Comparison of ENCODE assay signal across 9 cellular contexts in the genomic region with DNA sequence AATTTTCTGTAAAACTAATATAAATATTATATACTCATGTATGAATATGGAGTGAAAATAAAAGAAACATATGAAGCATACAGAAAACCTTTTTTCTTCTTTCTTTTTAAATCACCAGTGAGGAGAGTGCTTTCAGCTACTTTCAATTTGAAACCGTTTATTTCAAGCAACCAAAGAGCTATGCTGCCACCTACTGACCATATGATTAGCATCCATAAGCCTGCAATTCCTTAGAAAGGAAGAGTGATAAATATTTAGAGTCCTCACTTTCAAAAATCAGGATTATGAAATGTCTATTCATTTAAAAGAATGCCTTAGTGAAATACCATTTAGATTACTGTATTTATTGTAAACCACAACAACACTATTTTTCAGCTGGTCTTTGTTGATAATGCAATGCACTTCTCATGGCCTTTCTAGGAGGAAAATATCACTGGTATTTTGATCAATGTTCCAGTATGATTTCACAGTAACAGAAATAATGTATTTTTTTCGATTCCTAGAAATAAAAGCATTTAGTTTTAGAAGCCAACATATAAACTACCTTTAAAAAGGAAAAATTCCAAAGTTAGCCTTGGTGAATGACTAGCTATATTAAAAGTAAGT.
DNase-seq lines count a peak whose midpoint lies in the region; ATAC-seq, FAIRE-seq and TF ChIP-seq lines count a peak whose summit lies in the region.
"Had no signal": no experiment of that assay in that cellular context is flagged by ENCODE, and none has a peak within 500 bp of the region (broad histone marks: within the 10 kb centered on the region; RNA-seq: fewer than 3 reads in every experiment).

No MANE protein-coding gene starts in this region.

- peak; percentile 95 for ATAC-seq in GM21381 (IDR thresholded peaks at IDR 0.05; ENCODE audit: unreplicated experiment)
- ATAC-seq in HG03521 (IDR thresholded peaks at IDR 0.05; ENCODE audit: unreplicated experiment), result peak; percentile 87
- peak; percentile 56; the same call in 1 of the 3 replicates for ATAC-seq in K562

- peak; percentile 61 to 69 for DNase-seq in NCI-H2081 (lab: John Stamatoyannopoulos, UW)
- no peak for DNase-seq in NCI-H2081 treated with DMSO at 0.1 percent for 48 hours (lab: John Stamatoyannopoulos, UW)
- peak; percentile 46 for DNase-seq in NCI-H526 treated with DMSO at 0.1 percent for 48 hours (lab: John Stamatoyannopoulos, UW)
- peak; percentile 3 to 57 (median 16) for DNase-seq in K562 (ENCODE audit: extremely low read depth in 1 of 4, low spot score in 3 of 4)
- no peak for DNase-seq in kidney
- DNase-seq in tibial nerve (ENCODE audit: low spot score in 2 of 2), result peak in 1 of 2 donors; percentile 78

- TF ChIP-seq CTCF in K562 (IDR thresholded peaks at IDR 0.05 in 2 of 3, conservative IDR thresholded peaks at IDR 0.05 in 1 of 3; ENCODE audit: insufficient read depth in 2 of 3, low read depth in 1 of 3, low read length in 3 of 3) (peak in 2 of 3 experiments; percentile 45 to 69; a peak in 3 of 6 replicates), kidney (IDR thresholded peaks at IDR 0.05; ENCODE audit: borderline replicate concordance, extremely low read depth, insufficient read depth) (peak; percentile 77), tibial nerve (IDR thresholded peaks at IDR 0.05) (peak in 4 of 5 experiments; percentile 58 to 69 (median 62))

- H3K4me1 ChIP-seq in K562 (replicated peaks in 1 of 2; ENCODE audit: control insufficient read depth in 2 of 2, insufficient read depth in 2 of 2, low read length in 2 of 2) (no peaks in the 10 kb centered on the region), kidney (ENCODE audit: control insufficient read depth in 1 of 2, insufficient read depth in 1 of 2, low read depth in 1 of 2, low read length in 2 of 2) (peaks cover 0 to 7% of the 10 kb centered on the region in 2 donors), tibial nerve (peaks cover 0 to 13% (median 2%) of the 10 kb centered on the region in 4 donors)

- POLR2A ChIA-PET in K562 (lab: Yijun Ruan, JAX), result no interaction called here

- BruUV-seq in K562 (replicated peaks; lab: Mats Ljungman, UMichigan), result no TSS peak

- H3K27me3 ChIP-seq in K562 (ENCODE audit: control insufficient read depth in 2 of 2, insufficient read depth in 2 of 2, low read length in 2 of 2) (no peaks in the 10 kb centered on the region), tibial nerve (no peaks in the 10 kb centered on the region)
- H3K27me3 ChIP-seq: BLaER1 treated with 17β-estradiol and CSF1 and Interleukin-3, amounts not matched to agents 10 nM and 100 nM had no signal

- H3K9ac ChIP-seq in K562 (ENCODE audit: insufficient read depth in 1 of 2, low read depth in 2 of 2, low read length in 2 of 2) (no peak overlapping the region), kidney (ENCODE audit: low read length in 2 of 2) (no peak overlapping the region)
- H3K9ac ChIP-seq: BLaER1 treated with 17β-estradiol and CSF1 and Interleukin-3, amounts not matched to agents 10 nM and 100 nM had no signal

- in situ Hi-C loops in K562 (cut with MboI), result no loop called here

- H3K9me3 ChIP-seq in K562 (replicated peaks; ENCODE audit: control insufficient read depth, insufficient read depth, low read depth, low read length) (no peaks in the 10 kb centered on the region), kidney (ENCODE audit: control insufficient read depth in 1 of 2, low read length in 2 of 2) (no peaks in the 10 kb centered on the region), tibial nerve (no peaks in the 10 kb centered on the region)
- H3K9me3 ChIP-seq: BLaER1 treated with 17β-estradiol and CSF1 and Interleukin-3, amounts not matched to agents 10 nM and 100 nM had no signal

- CTCF ChIA-PET in K562 (lab: Yijun Ruan, JAX; ENCODE audit: low intra/inter-chr PET ratio), result no interaction called here

- H2AFZ ChIP-seq in K562 (ENCODE audit: low read depth, low read length), result no peak overlapping the region

- WGBS in K562 (ENCODE audit: insufficient coverage, low coverage, missing lambda C conversion rate), result 3% methylated on average over 2 of the region's 2 CpGs
- 3% methylated on average over 2 of the region's 2 CpGs for WGBS in tibial nerve, 2 donors

- H3K9me1 ChIP-seq in K562 (ENCODE audit: control insufficient read depth, insufficient read depth, low read length), result no peaks in the 10 kb centered on the region

- FAIRE-seq in K562 (lab: Jason Lieb, UNC) (peak; percentile 48), kidney (lab: Jason Lieb, UNC) (peak; percentile 96)

- H3K79me2 ChIP-seq in K562 (ENCODE audit: control insufficient read depth, insufficient read depth, low read length), result no peaks in the 10 kb centered on the region

- intact Hi-C loops in K562 (cut with micrococcal nuclease), result loop anchor here (1.0 kb wide), 1 partner anchor 1493 kb away; no protein-coding TSS in a partner anchor
- intact Hi-C loops in kidney (cut with DNase I), result no loop called here

- H3K4me3 ChIP-seq in K562 (no peak overlapping the region), kidney (ENCODE audit: low read length in 2 of 2) (no peak overlapping the region), tibial nerve (no peak overlapping the region)
- H3K4me3 ChIP-seq: BLaER1 treated with 17β-estradiol and CSF1 and Interleukin-3, amounts not matched to agents 10 nM and 100 nM had no signal

- TF ChIP-seq EP300 in K562 (IDR thresholded peaks at IDR 0.05; ENCODE audit: low read length) (no peak), tibial nerve (IDR thresholded peaks at IDR 0.05) (no peak)

- no peak for TF ChIP-seq POLR2A in K562 (conservative IDR thresholded peaks at IDR 0.05)
- TF ChIP-seq POLR2A in tibial nerve (IDR thresholded peaks at IDR 0.05), result no peak

- peak; percentile 70 for TF ChIP-seq RAD21 in K562 (CRISPR knock-in tag; conservative IDR thresholded peaks at IDR 0.05 in 1 of 2, IDR thresholded peaks at IDR 0.05 in 1 of 2)

- no peak overlapping the region for H3K4me2 ChIP-seq in K562 (ENCODE audit: insufficient read depth, low read length)

- no peaks in the 10 kb centered on the region for H4K20me1 ChIP-seq in K562 (replicated peaks; ENCODE audit: control insufficient read depth, insufficient read depth, low read length)
- H4K20me1 ChIP-seq: BLaER1 treated with 17β-estradiol and CSF1 and Interleukin-3, amounts not matched to agents 10 nM and 100 nM had no signal

- no peaks in the 10 kb centered on the region for H3K36me3 ChIP-seq in K562 (ENCODE audit: control insufficient read depth, insufficient read depth, low read length)
- H3K36me3 ChIP-seq in kidney (ENCODE audit: control insufficient read depth in 1 of 2, insufficient read depth in 2 of 2, low read length in 2 of 2), result no peaks in the 10 kb centered on the region
- H3K36me3 ChIP-seq in tibial nerve, result no peaks in the 10 kb centered on the region
- H3K36me3 ChIP-seq: BLaER1 treated with 17β-estradiol and CSF1 and Interleukin-3, amounts not matched to agents 10 nM and 100 nM had no signal

- H3K27ac ChIP-seq in K562 (ENCODE audit: extremely low read depth, low read depth, low read length) (no peak overlapping the region), kidney (ENCODE audit: low read depth in 2 of 2, low read length in 2 of 2) (no peak overlapping the region), tibial nerve (no peak overlapping the region)
- H3K27ac ChIP-seq: BLaER1 treated with 17β-estradiol and CSF1 and Interleukin-3, amounts not matched to agents 10 nM and 100 nM had no signal

TF ChIP-seq in K562, 482 proteins besides CTCF, POLR2A, EP300 and RAD21:
- TF ChIP-seq, protein P1, sequence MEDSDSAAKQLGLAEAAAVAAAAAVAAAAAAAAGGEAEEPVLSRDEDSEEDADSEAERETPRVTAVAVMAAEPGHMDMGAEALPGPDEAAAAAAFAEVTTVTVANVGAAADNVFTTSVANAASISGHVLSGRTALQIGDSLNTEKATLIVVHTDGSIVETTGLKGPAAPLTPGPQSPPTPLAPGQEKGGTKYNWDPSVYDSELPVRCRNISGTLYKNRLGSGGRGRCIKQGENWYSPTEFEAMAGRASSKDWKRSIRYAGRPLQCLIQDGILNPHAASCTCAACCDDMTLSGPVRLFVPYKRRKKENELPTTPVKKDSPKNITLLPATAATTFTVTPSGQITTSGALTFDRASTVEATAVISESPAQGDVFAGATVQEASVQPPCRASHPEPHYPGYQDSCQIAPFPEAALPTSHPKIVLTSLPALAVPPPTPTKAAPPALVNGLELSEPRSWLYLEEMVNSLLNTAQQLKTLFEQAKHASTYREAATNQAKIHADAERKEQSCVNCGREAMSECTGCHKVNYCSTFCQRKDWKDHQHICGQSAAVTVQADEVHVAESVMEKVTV (CRISPR knock-in tag; IDR thresholded peaks at IDR 0.05), result peak; percentile 61; the same call in 1 of the 2 replicates
- no peak for TF ChIP-seq SIN3A (IDR thresholded peaks at IDR 0.05; ENCODE audit: borderline replicate concordance in 2 of 2, control insufficient read depth in 1 of 2, low read depth in 2 of 2, low read length in 2 of 2)
- TF ChIP-seq ZNF436 (CRISPR knock-in tag; IDR thresholded peaks at IDR 0.05), result no peak
- TF ChIP-seq SMC3 (conservative IDR thresholded peaks at IDR 0.05; ENCODE audit: insufficient read depth, low read depth, low read length), result 0 out of 2 replicates have a peak, but pooled peaks have one; percentile 23
- TF ChIP-seq RBM34 (IDR thresholded peaks at IDR 0.05; ENCODE audit: borderline replicate concordance, insufficient read depth, low read length), result no peak
- TF ChIP-seq, protein P2, sequence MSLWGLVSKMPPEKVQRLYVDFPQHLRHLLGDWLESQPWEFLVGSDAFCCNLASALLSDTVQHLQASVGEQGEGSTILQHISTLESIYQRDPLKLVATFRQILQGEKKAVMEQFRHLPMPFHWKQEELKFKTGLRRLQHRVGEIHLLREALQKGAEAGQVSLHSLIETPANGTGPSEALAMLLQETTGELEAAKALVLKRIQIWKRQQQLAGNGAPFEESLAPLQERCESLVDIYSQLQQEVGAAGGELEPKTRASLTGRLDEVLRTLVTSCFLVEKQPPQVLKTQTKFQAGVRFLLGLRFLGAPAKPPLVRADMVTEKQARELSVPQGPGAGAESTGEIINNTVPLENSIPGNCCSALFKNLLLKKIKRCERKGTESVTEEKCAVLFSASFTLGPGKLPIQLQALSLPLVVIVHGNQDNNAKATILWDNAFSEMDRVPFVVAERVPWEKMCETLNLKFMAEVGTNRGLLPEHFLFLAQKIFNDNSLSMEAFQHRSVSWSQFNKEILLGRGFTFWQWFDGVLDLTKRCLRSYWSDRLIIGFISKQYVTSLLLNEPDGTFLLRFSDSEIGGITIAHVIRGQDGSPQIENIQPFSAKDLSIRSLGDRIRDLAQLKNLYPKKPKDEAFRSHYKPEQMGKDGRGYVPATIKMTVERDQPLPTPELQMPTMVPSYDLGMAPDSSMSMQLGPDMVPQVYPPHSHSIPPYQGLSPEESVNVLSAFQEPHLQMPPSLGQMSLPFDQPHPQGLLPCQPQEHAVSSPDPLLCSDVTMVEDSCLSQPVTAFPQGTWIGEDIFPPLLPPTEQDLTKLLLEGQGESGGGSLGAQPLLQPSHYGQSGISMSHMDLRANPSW (CRISPR knock-in tag; IDR thresholded peaks at IDR 0.05), result no peak
TF ChIP-seq in K562: peak in this region for 2.

Comparison
In these comparisons a context has a peak if more than half of its experiments do, and no peak if none do; other contexts are left out.
1. DNase-seq: peak in NCI-H2081 (2 of 2), NCI-H526 treated with DMSO at 0.1 percent for 48 hours (single experiment) and K562 (4 of 4); none in NCI-H2081 treated with DMSO at 0.1 percent for 48 hours (single experiment) and kidney (single experiment).
2. Peak in every context shown above with its lines, with median percentiles within 50 percentile points of each other: ATAC-seq and CTCF ChIP-seq.